Comparison of ENCODE assay signal across 7 cellular contexts in genomic region chr3:15086263-15086662, GRCh38.
"Had no signal": no experiment of that assay in that cellular context is flagged by ENCODE, and none has a peak within 500 bp of the region (broad histone marks: within the 10 kb centered on the region; RNA-seq: fewer than 3 reads in every experiment).

No MANE protein-coding gene starts in this region.

- H3K27me3 Mint-ChIP-seq: IgD-negative memory B cell had no signal

- H3K9me3 Mint-ChIP-seq: IgD-negative memory B cell had no signal

- DNase-seq: IMR-90, KBM-7, KG1 had no signal

- H3K27ac ChIP-seq: HL-60, KMS-11 had no signal

- H3K9ac ChIP-seq: KMS-11 had no signal

- H3K4me2 ChIP-seq: KMS-11 had no signal

- H3K4me3 Mint-ChIP-seq: IgD-negative memory B cell had no signal

- H3K27ac Mint-ChIP-seq: IgD-negative memory B cell had no signal

- FAIRE-seq: HTR-8/SVneo had no signal
